In the genomic region with DNA sequence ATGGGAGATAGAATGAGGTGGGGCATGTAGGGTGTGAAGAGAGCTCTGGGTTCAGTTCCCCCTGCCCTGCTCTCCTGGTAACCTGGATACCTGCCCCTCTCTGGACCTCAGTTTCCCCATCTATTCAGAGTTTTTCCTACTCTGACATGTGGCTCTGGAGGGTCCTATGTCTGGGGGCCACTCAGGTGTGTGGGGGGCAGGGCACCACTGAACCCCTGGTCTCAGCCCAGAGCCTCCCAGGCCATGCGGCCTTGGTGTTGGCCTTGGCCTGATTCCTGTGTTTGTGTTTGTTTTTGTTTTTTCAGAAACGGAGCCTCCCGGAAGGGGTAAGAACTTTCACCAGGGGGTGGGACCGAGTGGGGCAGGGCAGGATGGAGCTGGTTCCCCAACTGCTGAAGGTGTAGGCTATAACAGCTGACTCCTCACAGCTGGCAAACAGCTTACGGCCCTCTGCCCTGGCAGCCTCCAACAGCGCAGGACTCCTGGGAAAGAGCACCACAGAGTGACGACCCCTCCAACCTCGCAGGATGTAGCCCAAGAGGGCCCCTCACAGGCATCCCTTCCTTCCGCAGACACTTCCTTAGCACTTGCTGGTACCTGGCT, we compare ENCODE assay signal across 26 cellular contexts. TPM values are rescaled to one million over a fixed set of nuclear protein-coding genes. Genes with fewer than 3 reads are reported as not detected.
"Had no signal": no experiment of that assay in that cellular context is flagged by ENCODE, and none has a peak within 500 bp of the region (broad histone marks: within the 10 kb centered on the region; RNA-seq: fewer than 3 reads in every experiment).

No MANE protein-coding gene starts in this region.

- H3K9ac ChIP-seq: KMS-11 had no signal

- H3K27ac ChIP-seq: KMS-11 had no signal

- H3K4me1 ChIP-seq: adrenal gland, breast epithelium had no signal

- FAIRE-seq: RCC 7860 had no signal

- H3K9me3 ChIP-seq: adrenal gland, breast epithelium, MG63 had no signal

- ATAC-seq: activated CD8-positive, alpha-beta T cell treated with anti-CD3 and anti-CD28 coated beads, Interleukin-2, amount 10 ng/mL, durations not matched to agents 7 days and 5 days; PC-3 had no signal

- DNase-seq: activated CD4-positive, alpha-beta T cell treated with anti-CD3 and anti-CD28 coated beads for 48 hours; activated CD4-positive, alpha-beta T cell treated with anti-CD3 and anti-CD28 coated beads, Interleukin-2, amount 50 U/mL, for 4 hours; activated CD4-positive, CD25-positive, alpha-beta regulatory T cell treated with anti-CD3 and anti-CD28 coated beads, Interleukin-2, amount 50 U/mL, for 72 hours; activated CD8-positive, alpha-beta memory T cell treated with anti-CD3 and anti-CD28 coated beads, Interleukin-2, amount 50 U/mL, for 48 hours; activated CD8-positive, alpha-beta T cell treated with anti-CD3 and anti-CD28 coated beads, Interleukin-2, amount 10 ng/mL, durations not matched to agents 7 days and 5 days; activated naive CD4-positive, alpha-beta T cell treated with anti-CD3 and anti-CD28 coated beads, Interleukin-2, amount 50 U/mL, for 16 hours; activated naive CD8-positive, alpha-beta T cell treated with anti-CD3 and anti-CD28 coated beads, Interleukin-2, amount 10 ng/mL, durations not matched to agents 7 days and 5 days; activated T-cell treated with anti-CD3 and anti-CD28 coated beads, Interleukin-2, amount 50 U/mL, for 1 hour; anterior cingulate cortex; caudate nucleus; MG63; MV-4-11; NCI-H1092 treated with DMSO at 0.1 percent for 48 hours; NCI-H1417 treated with DMSO at 0.1 percent for 48 hours; NCI-H1694; NCI-H2029 treated with DMSO at 0.1 percent for 48 hours; NCI-H345; NCI-H510A treated with DMSO at 0.1 percent for 48 hours; NCI-H69; PC-3; SHP77 treated with DMSO at 0.1 percent for 48 hours had no signal

- H3K4me3 ChIP-seq: adrenal gland, breast epithelium, MG63 had no signal

- H3K36me3 ChIP-seq: adrenal gland, breast epithelium, MG63 had no signal

- H3K4me2 ChIP-seq: KMS-11 had no signal

- H3K27me3 ChIP-seq: adrenal gland, breast epithelium, MG63 had no signal

RNA-seq across cellular contexts. Expression of gene ITIH3, which starts 0.8 kb away (rescaled TPM):
- total RNA-seq: activated CD8-positive, alpha-beta T cell treated with anti-CD3 and anti-CD28 coated beads, Interleukin-2, amount 10 ng/mL, durations not matched to agents 7 days and 5 days; activated naive CD8-positive, alpha-beta T cell treated with anti-CD3 and anti-CD28 coated beads, Interleukin-2, amount 10 ng/mL, durations not matched to agents 7 days and 5 days; PC-3 had no signal

RNA-seq across cellular contexts. Expression of gene ITIH1, which starts 18.0 kb away (rescaled TPM):
- total RNA-seq: activated CD8-positive, alpha-beta T cell treated with anti-CD3 and anti-CD28 coated beads, Interleukin-2, amount 10 ng/mL, durations not matched to agents 7 days and 5 days; activated naive CD8-positive, alpha-beta T cell treated with anti-CD3 and anti-CD28 coated beads, Interleukin-2, amount 10 ng/mL, durations not matched to agents 7 days and 5 days; PC-3; SK-MEL-5 had no signal

RNA-seq across cellular contexts. Expression of gene ITIH4, which starts 35.1 kb away (rescaled TPM):
- total RNA-seq: SK-MEL-5 had no signal

RNA-seq across cellular contexts. Expression of gene MUSTN1, which starts 39.4 kb away (rescaled TPM):
- total RNA-seq: SK-MEL-5 had no signal
